In genomic region chr10:5109861-5110260, GRCh38 we compare ENCODE assay signal across 1 cellular context. TPM values are rescaled to one million over a fixed set of nuclear protein-coding genes. Genes with fewer than 3 reads are reported as not detected.
DNase-seq lines count a peak whose midpoint lies in the region; ATAC-seq, FAIRE-seq and TF ChIP-seq lines count a peak whose summit lies in the region.
"Not testable (repeated sequence)": the region's sequence is repeated elsewhere in the genome, so short reads cannot be mapped to it uniquely, and the experiment has no call there.

No MANE protein-coding gene starts in this region.

- DNase-seq in A549 (ENCODE audit: low read depth in 1 of 2, low spot score in 1 of 2): not testable (repeated sequence)

- FAIRE-seq in A549 (lab: Jason Lieb, UNC): not testable (repeated sequence)

- not testable (repeated sequence) for H3K4me3 ChIP-seq in A549

- WGBS in A549 (ENCODE audit: missing lambda C conversion rate): 81% methylated on average over 11 of the region's 12 CpGs

- not testable (repeated sequence) for TF ChIP-seq EP300 in A549 (IDR thresholded peaks at IDR 0.05)

- not testable (repeated sequence) for H3K4me2 ChIP-seq in A549

- H3K9me3 ChIP-seq in A549: peaks cover 19% of the 10 kb centered on the region; the same call in 2 of the 3 replicates

- POLR2A ChIA-PET in A549 (lab: Yijun Ruan, JAX): not testable (repeated sequence)

- TF ChIP-seq RAD21 in A549 (conservative IDR thresholded peaks at IDR 0.05 in 1 of 2, IDR thresholded peaks at IDR 0.05 in 1 of 2): not testable (repeated sequence)

- peak in 1 of 2 experiments; percentile 32; a peak in 3 of 6 replicates for ATAC-seq in A549

- CTCF ChIA-PET in A549 (lab: Yijun Ruan, JAX): not testable (repeated sequence)

- peaks cover 33% of the 10 kb centered on the region for H3K4me1 ChIP-seq in A549

- peak overlapping the region in 1 of 2 experiments; percentile 77; a peak in 3 of 6 replicates for H3K27ac ChIP-seq in A549

- TF ChIP-seq POLR2A in A549 (IDR thresholded peaks at IDR 0.05; ENCODE audit: low read length): not testable (repeated sequence)

- not testable (repeated sequence) for TF ChIP-seq CTCF in A549 (IDR thresholded peaks at IDR 0.05)

TF ChIP-seq in A549, 52 proteins besides CTCF, POLR2A, EP300 and RAD21:
- TF ChIP-seq JUN (IDR thresholded peaks at IDR 0.05) (peak in 1 of 2 experiments; percentile 66; a peak in 2 of 5 replicates), POLR2AphosphoS2 (conservative IDR thresholded peaks at IDR 0.05; ENCODE audit: low read length) (0 out of 2 replicates have a peak, but pooled peaks have one; percentile 37)
TF ChIP-seq in A549: peak in this region for 2; not testable (repeated sequence) for 50.

RNA-seq across cellular contexts. Expression of gene AKR1C3, which starts 15.6 kb away (rescaled TPM):
- polyA plus RNA-seq in A549 (2011; rRNA removed) (3,820 and 4,867 TPM in 2 replicates), A549 (2017; fragmentation: RNase III; extraction: RNeasy Plus Mini Kit Qiagen cat#74134 plus additional on column Dnase treatment) (1,744 to 2,157 TPM (median 1,998 TPM) in 3 replicates)
- 1,990 and 2,211 TPM in 2 replicates for polyA plus RNA-seq in A549 (2012; cell fraction: cytosol; rRNA removed)
- 1,508 and 2,046 TPM in 2 replicates for polyA plus RNA-seq in A549 (2012; cell fraction: nucleus; rRNA removed)
- 1,379 and 1,525 TPM in 2 replicates for polyA minus RNA-seq in A549 (2011; rRNA and poly(A)+ RNA removed)
